Comparison of ENCODE assay signal across 2 cellular contexts in the genomic region with DNA sequence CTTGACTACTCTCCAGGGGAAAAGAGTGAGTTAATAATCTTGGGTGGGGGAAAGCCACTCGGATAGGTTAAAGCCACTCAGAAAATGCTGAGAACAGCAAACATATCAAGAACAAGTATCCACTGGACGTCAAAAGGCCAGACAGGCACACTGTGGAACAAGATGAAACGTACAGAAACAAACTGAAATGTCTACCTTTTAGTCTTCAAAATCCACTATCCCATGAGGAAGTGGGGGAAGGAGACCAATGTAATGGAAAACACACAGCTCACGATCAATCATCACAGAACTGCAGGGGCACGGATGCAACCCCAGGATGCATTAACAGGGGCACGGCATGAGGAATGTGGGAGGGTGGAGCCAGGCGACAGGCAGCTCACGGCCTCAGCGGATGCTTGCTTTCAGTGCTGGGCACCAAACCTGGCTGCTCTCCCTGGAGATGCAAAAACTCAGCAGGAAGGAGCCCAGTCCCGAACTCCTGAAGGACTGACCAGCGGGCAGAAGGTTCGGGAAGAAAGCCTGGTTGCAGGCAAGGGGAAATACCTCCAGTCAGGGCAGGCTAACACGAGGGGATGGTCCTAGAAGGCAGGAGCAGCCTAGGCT.
TF ChIP-seq lines count a peak whose summit lies in the region.

No MANE protein-coding gene starts in this region.

TF ChIP-seq in GM23338, 12 proteins besides CTCF, POLR2A, EP300 and RAD21:
- TF ChIP-seq NANOG (IDR thresholded peaks at IDR 0.05; ENCODE audit: borderline replicate concordance) (no peak), POLR2AphosphoS5 (IDR thresholded peaks at IDR 0.05; ENCODE audit: low read depth) (no peak), STAT1 (IDR thresholded peaks at IDR 0.05; ENCODE audit: unreplicated experiment) (no peak), JUNB (IDR thresholded peaks at IDR 0.05; ENCODE audit: unreplicated experiment) (no peak), CREB1 (CRISPR knock-in tag; IDR thresholded peaks at IDR 0.05; ENCODE audit: low read depth) (no peak), ZNF331 (CRISPR knock-in tag; IDR thresholded peaks at IDR 0.05; ENCODE audit: low read depth) (no peak)
- TF ChIP-seq, protein P1, sequence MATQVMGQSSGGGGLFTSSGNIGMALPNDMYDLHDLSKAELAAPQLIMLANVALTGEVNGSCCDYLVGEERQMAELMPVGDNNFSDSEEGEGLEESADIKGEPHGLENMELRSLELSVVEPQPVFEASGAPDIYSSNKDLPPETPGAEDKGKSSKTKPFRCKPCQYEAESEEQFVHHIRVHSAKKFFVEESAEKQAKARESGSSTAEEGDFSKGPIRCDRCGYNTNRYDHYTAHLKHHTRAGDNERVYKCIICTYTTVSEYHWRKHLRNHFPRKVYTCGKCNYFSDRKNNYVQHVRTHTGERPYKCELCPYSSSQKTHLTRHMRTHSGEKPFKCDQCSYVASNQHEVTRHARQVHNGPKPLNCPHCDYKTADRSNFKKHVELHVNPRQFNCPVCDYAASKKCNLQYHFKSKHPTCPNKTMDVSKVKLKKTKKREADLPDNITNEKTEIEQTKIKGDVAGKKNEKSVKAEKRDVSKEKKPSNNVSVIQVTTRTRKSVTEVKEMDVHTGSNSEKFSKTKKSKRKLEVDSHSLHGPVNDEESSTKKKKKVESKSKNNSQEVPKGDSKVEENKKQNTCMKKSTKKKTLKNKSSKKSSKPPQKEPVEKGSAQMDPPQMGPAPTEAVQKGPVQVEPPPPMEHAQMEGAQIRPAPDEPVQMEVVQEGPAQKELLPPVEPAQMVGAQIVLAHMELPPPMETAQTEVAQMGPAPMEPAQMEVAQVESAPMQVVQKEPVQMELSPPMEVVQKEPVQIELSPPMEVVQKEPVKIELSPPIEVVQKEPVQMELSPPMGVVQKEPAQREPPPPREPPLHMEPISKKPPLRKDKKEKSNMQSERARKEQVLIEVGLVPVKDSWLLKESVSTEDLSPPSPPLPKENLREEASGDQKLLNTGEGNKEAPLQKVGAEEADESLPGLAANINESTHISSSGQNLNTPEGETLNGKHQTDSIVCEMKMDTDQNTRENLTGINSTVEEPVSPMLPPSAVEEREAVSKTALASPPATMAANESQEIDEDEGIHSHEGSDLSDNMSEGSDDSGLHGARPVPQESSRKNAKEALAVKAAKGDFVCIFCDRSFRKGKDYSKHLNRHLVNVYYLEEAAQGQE (IDR thresholded peaks at IDR 0.05; ENCODE audit: unreplicated experiment): no peak
- TF ChIP-seq, protein P2, sequence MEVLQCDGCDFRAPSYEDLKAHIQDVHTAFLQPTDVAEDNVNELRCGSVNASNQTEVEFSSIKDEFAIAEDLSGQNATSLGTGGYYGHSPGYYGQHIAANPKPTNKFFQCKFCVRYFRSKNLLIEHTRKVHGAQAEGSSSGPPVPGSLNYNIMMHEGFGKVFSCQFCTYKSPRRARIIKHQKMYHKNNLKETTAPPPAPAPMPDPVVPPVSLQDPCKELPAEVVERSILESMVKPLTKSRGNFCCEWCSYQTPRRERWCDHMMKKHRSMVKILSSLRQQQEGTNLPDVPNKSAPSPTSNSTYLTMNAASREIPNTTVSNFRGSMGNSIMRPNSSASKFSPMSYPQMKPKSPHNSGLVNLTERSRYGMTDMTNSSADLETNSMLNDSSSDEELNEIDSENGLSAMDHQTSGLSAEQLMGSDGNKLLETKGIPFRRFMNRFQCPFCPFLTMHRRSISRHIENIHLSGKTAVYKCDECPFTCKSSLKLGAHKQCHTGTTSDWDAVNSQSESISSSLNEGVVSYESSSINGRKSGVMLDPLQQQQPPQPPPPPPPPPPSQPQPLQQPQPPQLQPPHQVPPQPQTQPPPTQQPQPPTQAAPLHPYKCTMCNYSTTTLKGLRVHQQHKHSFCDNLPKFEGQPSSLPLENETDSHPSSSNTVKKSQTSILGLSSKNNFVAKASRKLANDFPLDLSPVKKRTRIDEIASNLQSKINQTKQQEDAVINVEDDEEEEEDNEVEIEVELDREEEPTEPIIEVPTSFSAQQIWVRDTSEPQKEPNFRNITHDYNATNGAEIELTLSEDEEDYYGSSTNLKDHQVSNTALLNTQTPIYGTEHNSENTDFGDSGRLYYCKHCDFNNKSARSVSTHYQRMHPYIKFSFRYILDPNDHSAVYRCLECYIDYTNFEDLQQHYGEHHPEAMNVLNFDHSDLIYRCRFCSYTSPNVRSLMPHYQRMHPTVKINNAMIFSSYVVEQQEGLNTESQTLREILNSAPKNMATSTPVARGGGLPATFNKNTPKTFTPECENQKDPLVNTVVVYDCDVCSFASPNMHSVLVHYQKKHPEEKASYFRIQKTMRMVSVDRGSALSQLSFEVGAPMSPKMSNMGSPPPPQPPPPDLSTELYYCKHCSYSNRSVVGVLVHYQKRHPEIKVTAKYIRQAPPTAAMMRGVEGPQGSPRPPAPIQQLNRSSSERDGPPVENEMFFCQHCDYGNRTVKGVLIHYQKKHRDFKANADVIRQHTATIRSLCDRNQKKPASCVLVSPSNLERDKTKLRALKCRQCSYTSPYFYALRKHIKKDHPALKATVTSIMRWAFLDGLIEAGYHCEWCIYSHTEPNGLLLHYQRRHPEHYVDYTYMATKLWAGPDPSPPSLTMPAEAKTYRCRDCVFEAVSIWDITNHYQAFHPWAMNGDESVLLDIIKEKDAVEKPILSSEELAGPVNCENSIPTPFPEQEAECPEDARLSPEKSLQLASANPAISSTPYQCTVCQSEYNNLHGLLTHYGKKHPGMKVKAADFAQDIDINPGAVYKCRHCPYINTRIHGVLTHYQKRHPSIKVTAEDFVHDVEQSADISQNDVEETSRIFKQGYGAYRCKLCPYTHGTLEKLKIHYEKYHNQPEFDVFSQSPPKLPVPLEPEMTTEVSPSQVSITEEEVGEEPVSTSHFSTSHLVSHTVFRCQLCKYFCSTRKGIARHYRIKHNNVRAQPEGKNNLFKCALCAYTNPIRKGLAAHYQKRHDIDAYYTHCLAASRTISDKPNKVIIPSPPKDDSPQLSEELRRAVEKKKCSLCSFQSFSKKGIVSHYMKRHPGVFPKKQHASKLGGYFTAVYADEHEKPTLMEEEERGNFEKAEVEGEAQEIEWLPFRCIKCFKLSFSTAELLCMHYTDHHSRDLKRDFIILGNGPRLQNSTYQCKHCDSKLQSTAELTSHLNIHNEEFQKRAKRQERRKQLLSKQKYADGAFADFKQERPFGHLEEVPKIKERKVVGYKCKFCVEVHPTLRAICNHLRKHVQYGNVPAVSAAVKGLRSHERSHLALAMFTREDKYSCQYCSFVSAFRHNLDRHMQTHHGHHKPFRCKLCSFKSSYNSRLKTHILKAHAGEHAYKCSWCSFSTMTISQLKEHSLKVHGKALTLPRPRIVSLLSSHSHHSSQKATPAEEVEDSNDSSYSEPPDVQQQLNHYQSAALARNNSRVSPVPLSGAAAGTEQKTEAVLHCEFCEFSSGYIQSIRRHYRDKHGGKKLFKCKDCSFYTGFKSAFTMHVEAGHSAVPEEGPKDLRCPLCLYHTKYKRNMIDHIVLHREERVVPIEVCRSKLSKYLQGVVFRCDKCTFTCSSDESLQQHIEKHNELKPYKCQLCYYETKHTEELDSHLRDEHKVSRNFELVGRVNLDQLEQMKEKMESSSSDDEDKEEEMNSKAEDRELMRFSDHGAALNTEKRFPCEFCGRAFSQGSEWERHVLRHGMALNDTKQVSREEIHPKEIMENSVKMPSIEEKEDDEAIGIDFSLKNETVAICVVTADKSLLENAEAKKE (CRISPR knock-in tag; IDR thresholded peaks at IDR 0.05): no peak

TF ChIP-seq in H1, 55 proteins besides CTCF, POLR2A, EP300 and RAD21:
- peak; percentile 68; the same call in 1 of the 2 replicates for TF ChIP-seq TEAD4 (IDR thresholded peaks at IDR 0.05; ENCODE audit: low read depth, low read length)
- TF ChIP-seq SIX5 (IDR thresholded peaks at IDR 0.05; ENCODE audit: low read depth, low read length): no peak
- no peak for TF ChIP-seq KDM4A (IDR thresholded peaks at IDR 0.05; ENCODE audit: low read depth, low read length, severe bottlenecking)
- no peak for TF ChIP-seq PHF8 (conservative IDR thresholded peaks at IDR 0.05; ENCODE audit: low read depth, low read length)
- TF ChIP-seq, protein P3, sequence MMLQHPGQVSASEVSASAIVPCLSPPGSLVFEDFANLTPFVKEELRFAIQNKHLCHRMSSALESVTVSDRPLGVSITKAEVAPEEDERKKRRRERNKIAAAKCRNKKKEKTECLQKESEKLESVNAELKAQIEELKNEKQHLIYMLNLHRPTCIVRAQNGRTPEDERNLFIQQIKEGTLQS (IDR thresholded peaks at IDR 0.05; ENCODE audit: insufficient read depth, low read depth, low read length): no peak
TF ChIP-seq in H1: peak in this region for 1.
